ENCODE assay signal across 1 cellular context in genomic region chr9:81826541-81826906, GRCh38.
TF ChIP-seq lines count a peak whose summit lies in the region.

No MANE protein-coding gene starts in this region.

TF ChIP-seq in GM23338, 12 proteins besides CTCF, POLR2A, EP300 and RAD21:
- TF ChIP-seq ZNF462 (CRISPR knock-in tag; IDR thresholded peaks at IDR 0.05) (no peak), REST (IDR thresholded peaks at IDR 0.05; ENCODE audit: unreplicated experiment) (no peak), ETS1 (IDR thresholded peaks at IDR 0.05) (no peak), EZH2phosphoT487 (IDR thresholded peaks at IDR 0.05; ENCODE audit: unreplicated experiment) (no peak), JUNB (IDR thresholded peaks at IDR 0.05; ENCODE audit: unreplicated experiment) (no peak), EZH2 (IDR thresholded peaks at IDR 0.05; ENCODE audit: low read depth, unreplicated experiment) (no peak)
TF ChIP-seq in GM23338: peak in this region for 0.
